38 cellular contexts compared by ENCODE assay signal in genomic region chr3:58690490-58690889, GRCh38. TPM values are rescaled to one million over a fixed set of nuclear protein-coding genes. Genes with fewer than 3 reads are reported as not detected.
"Had no signal": no experiment of that assay in that cellular context is flagged by ENCODE, and none has a peak within 500 bp of the region (broad histone marks: within the 10 kb centered on the region; RNA-seq: fewer than 3 reads in every experiment).

No MANE protein-coding gene starts in this region.

- DNase-seq: activated B cell treated with CpG ODN at 0.5 μM for 24 hours; activated CD4-positive, alpha-beta memory T cell treated with anti-CD3 and anti-CD28 coated beads for 36 hours; activated CD4-positive, alpha-beta T cell treated with anti-CD3 and anti-CD28 coated beads for 4 hours; activated CD4-positive, alpha-beta T cell treated with anti-CD3 and anti-CD28 coated beads, Interleukin-2, amount 10 ng/mL, durations not matched to agents 24 days and 14 days; activated CD4-positive, alpha-beta T cell treated with anti-CD3 and anti-CD28 coated beads, Interleukin-2, amount 50 U/mL, for 1 hour; activated CD4-positive, alpha-beta T cell treated with anti-CD3 and anti-CD28 coated beads, Interleukin-2, amount 50 U/mL, for 4 hours; activated CD4-positive, CD25-positive, alpha-beta regulatory T cell treated with anti-CD3 and anti-CD28 coated beads, Interleukin-2, amount 50 U/mL, for 72 hours; activated CD8-positive, alpha-beta memory T cell treated with anti-CD3 and anti-CD28 coated beads, Interleukin-2, amount 50 U/mL, for 4 hours; activated CD8-positive, alpha-beta T cell treated with anti-CD3 and anti-CD28 coated beads for 36 hours; activated effector memory CD4-positive, alpha-beta T cell treated with anti-CD3 and anti-CD28 coated beads, Interleukin-2, amount 50 U/mL, for 16 hours; activated gamma-delta T cell treated with Interleukin-2 at 50 U/mL for 16 hours; activated naive CD4-positive, alpha-beta T cell; activated naive CD4-positive, alpha-beta T cell treated with anti-CD3 and anti-CD28 coated beads for 36 hours; activated naive CD4-positive, alpha-beta T cell treated with anti-CD3 and anti-CD28 coated beads, Interleukin-2, amount 50 U/mL, for 16 hours; activated naive CD8-positive, alpha-beta T cell treated with anti-CD3 and anti-CD28 coated beads for 36 hours; activated T-cell treated with anti-CD3 and anti-CD28 coated beads for 4 hours; activated T-cell treated with anti-CD3 and anti-CD28 coated beads, Interleukin-2, amount 50 U/mL, for 1 hour; activated T-cell treated with anti-CD3 and anti-CD28 coated beads, Interleukin-2, amount 50 U/mL, for 4 hours; activated T-cell treated with anti-CD3 and anti-CD28 coated beads, Interleukin-2, amount 50 U/mL, for 72 hours; adrenal gland; amniotic stem cell; aorta; body of pancreas; brain microvascular endothelial cell; central memory CD4-positive, alpha-beta T cell; T-helper 1 cell; T-helper 2 cell; T-helper 9 cell had no signal

- H3K27ac ChIP-seq: adrenal gland, body of pancreas, brain microvascular endothelial cell, breast epithelium, VCaP had no signal

- H3K4me3 ChIP-seq: adrenal gland, body of pancreas, breast epithelium had no signal

- H3K9me3 ChIP-seq: adrenal gland, body of pancreas had no signal

- FAIRE-seq: astrocyte, TTC549 had no signal

- ATAC-seq: activated CD8-positive, alpha-beta T cell treated with anti-CD3 and anti-CD28 coated beads for 36 hours; activated naive CD4-positive, alpha-beta T cell treated with anti-CD3 and anti-CD28 coated beads, Interleukin-2, amount 50 U/mL, for 72 hours; activated T-cell treated with anti-CD3 and anti-CD28 coated beads, Interleukin-2, amount 50 U/mL, for 4 hours; activated T-cell treated with anti-CD3 and anti-CD28 coated beads, Interleukin-2, amount 50 U/mL, for 72 hours; activated T-helper 17 cell treated with anti-CD3 and anti-CD28 coated beads, Interleukin-2, amount 50 U/mL, for 72 hours; body of pancreas had no signal

- H3K27me3 ChIP-seq: adrenal gland, body of pancreas, brain microvascular endothelial cell, breast epithelium had no signal

- H3K4me1 ChIP-seq: adrenal gland, breast epithelium had no signal

- H3K36me3 ChIP-seq: adrenal gland, brain microvascular endothelial cell, breast epithelium had no signal

RNA-seq across cellular contexts. Expression of gene FAM3D, which starts 23.9 kb away (rescaled TPM):
- total RNA-seq: activated B cell treated with CpG ODN at 0.5 μM for 24 hours; activated CD4-positive, alpha-beta memory T cell treated with anti-CD3 and anti-CD28 coated beads for 36 hours; activated CD4-positive, alpha-beta T cell treated with anti-CD3 and anti-CD28 coated beads, Interleukin-2, amount 10 ng/mL, durations not matched to agents 24 days and 14 days; activated CD8-positive, alpha-beta memory T cell treated with anti-CD3 and anti-CD28 coated beads for 36 hours; activated CD8-positive, alpha-beta T cell treated with anti-CD3 and anti-CD28 coated beads for 36 hours; activated naive CD4-positive, alpha-beta T cell treated with anti-CD3 and anti-CD28 coated beads for 36 hours; activated naive CD4-positive, alpha-beta T cell treated with anti-CD3 and anti-CD28 coated beads, Interleukin-2, amount 50 U/mL, for 72 hours; activated naive CD8-positive, alpha-beta T cell treated with anti-CD3 and anti-CD28 coated beads for 36 hours; activated T-cell treated with anti-CD3 and anti-CD28 coated beads, Interleukin-2, amount 50 U/mL, for 4 hours; activated T-cell treated with anti-CD3 and anti-CD28 coated beads, Interleukin-2, amount 50 U/mL, for 72 hours; activated T-helper 1 cell treated with anti-CD3 and anti-CD28 coated beads, Interleukin-12 subunit alpha, Interleukin-12 subunit beta, Interleukin-2, Interleukin-4 antibody, amounts not matched to agents 30 ng/mL and 10 ng/mL and 1 ng/mL, durations not matched to agents 14 hours and 24 hours and 36 hours; activated T-helper 17 cell treated with anti-CD3 and anti-CD28 coated beads, Interleukin-2, amount 50 U/mL, for 72 hours; aorta; astrocyte; cardiac septum; cerebellum had no signal
